ENCODE assay signal across 11 cellular contexts in the genomic region with DNA sequence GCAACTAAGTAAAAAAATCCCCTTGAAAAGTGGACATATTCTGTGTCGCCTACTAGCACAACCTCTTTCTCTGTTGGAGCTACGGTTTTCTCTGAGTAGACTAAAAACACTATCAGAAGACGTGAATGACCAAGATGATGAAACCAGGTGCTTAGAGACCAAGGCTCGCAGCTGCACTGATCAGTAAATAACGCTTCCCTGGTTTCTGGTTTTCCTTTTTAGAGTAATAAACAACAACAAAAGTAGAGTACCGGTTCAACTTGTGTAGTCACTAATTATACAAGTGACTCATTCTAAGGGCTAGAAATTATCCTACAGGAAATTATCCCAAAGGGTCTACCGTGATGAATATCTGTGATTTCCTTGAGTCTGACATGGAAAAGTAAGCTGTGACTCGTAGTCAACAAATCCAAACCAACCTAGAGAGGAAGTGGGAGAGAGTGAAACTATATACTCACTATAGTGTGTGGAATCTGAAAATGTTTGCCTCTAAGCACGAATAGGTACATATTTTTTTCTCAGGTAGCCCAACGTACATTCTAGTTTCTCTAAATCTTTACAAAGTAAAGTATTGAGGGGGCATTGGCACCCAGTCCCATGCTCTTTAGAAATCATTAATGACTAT. TPM values are rescaled to one million over a fixed set of nuclear protein-coding genes. Genes with fewer than 3 reads are reported as not detected.
A peak's percentile ranks its signal among the peaks of the same experiment; 100 is the strongest.
DNase-seq lines count a peak whose midpoint lies in the region; ATAC-seq, FAIRE-seq and TF ChIP-seq lines count a peak whose summit lies in the region.
"Had no signal": no experiment of that assay in that cellular context is flagged by ENCODE, and none has a peak within 500 bp of the region (broad histone marks: within the 10 kb centered on the region; RNA-seq: fewer than 3 reads in every experiment).

No MANE protein-coding gene starts in this region.

- TF ChIP-seq CTCF in Peyer's patch (IDR thresholded peaks at IDR 0.05) = no peak

- H3K9me3 Mint-ChIP-seq in activated naive CD8-positive, alpha-beta T cell treated with anti-CD3 and anti-CD28 coated beads for 36 hours = no peaks in the 10 kb centered on the region
- H3K9me3 Mint-ChIP-seq: activated CD8-positive, alpha-beta T cell treated with anti-CD3 and anti-CD28 coated beads for 36 hours; mesothelial cell of epicardium had no signal

- peaks cover 0 to 10% (median 0%) of the 10 kb centered on the region in 4 donors for H3K4me1 ChIP-seq in Peyer's patch

- peak; percentile 63 for TF ChIP-seq POLR2A in GM12892 (IDR thresholded peaks at IDR 0.05; ENCODE audit: low read depth, low read length)
- TF ChIP-seq POLR2A in Peyer's patch (IDR thresholded peaks at IDR 0.05) = no peak

- H3K4me3 ChIP-seq in Peyer's patch = no peak overlapping the region

- peak overlapping the region; percentile 66 for H3K27ac Mint-ChIP-seq in activated naive CD8-positive, alpha-beta T cell treated with anti-CD3 and anti-CD28 coated beads for 36 hours
- H3K27ac Mint-ChIP-seq: activated CD8-positive, alpha-beta T cell treated with anti-CD3 and anti-CD28 coated beads for 36 hours; mesothelial cell of epicardium had no signal

- peaks cover 4% of the 10 kb centered on the region for H3K27me3 Mint-ChIP-seq in activated naive CD8-positive, alpha-beta T cell treated with anti-CD3 and anti-CD28 coated beads for 36 hours

- no peak for DNase-seq in GM12892 (ENCODE audit: insufficient read length)
- DNase-seq in activated naive CD8-positive, alpha-beta T cell treated with anti-CD3 and anti-CD28 coated beads for 36 hours = no peak
- no peak for DNase-seq in germinal center (ENCODE audit: low spot score)
- DNase-seq in Peyer's patch = no peak
- DNase-seq in HTR-8/SVneo (ENCODE audit: insufficient read length, low spot score) = no peak
- no peak for DNase-seq in COR-L47 (lab: John Stamatoyannopoulos, UW)
- DNase-seq: activated CD8-positive, alpha-beta T cell treated with anti-CD3 and anti-CD28 coated beads for 36 hours; DND-41 had no signal

- no peaks in the 10 kb centered on the region for H3K36me3 ChIP-seq in Peyer's patch

- ATAC-seq in GM21423 (IDR thresholded peaks at IDR 0.05; ENCODE audit: unreplicated experiment) = peak; percentile 59
- peak; percentile 48 for ATAC-seq in HG03196 (IDR thresholded peaks at IDR 0.05; ENCODE audit: unreplicated experiment)
- ATAC-seq: activated CD8-positive, alpha-beta T cell treated with anti-CD3 and anti-CD28 coated beads for 36 hours had no signal

- no peaks in the 10 kb centered on the region for H3K27me3 ChIP-seq in Peyer's patch

- H3K9me3 ChIP-seq in Peyer's patch = no peaks in the 10 kb centered on the region

- no peak overlapping the region for H3K4me3 Mint-ChIP-seq in activated naive CD8-positive, alpha-beta T cell treated with anti-CD3 and anti-CD28 coated beads for 36 hours
- H3K4me3 Mint-ChIP-seq: activated CD8-positive, alpha-beta T cell treated with anti-CD3 and anti-CD28 coated beads for 36 hours; mesothelial cell of epicardium had no signal

- peak; percentile 82 for FAIRE-seq in GM12892 (lab: Jason Lieb, UNC)
- no peak for FAIRE-seq in HTR-8/SVneo (lab: Jason Lieb, UNC)

- peaks cover 41% of the 10 kb centered on the region for H3K4me1 Mint-ChIP-seq in activated naive CD8-positive, alpha-beta T cell treated with anti-CD3 and anti-CD28 coated beads for 36 hours

- peaks cover 6% of the 10 kb centered on the region for H3K36me3 Mint-ChIP-seq in activated naive CD8-positive, alpha-beta T cell treated with anti-CD3 and anti-CD28 coated beads for 36 hours
- H3K36me3 Mint-ChIP-seq: mesothelial cell of epicardium had no signal

- peak overlapping the region in 1 of 4 donors; percentile 60 for H3K27ac ChIP-seq in Peyer's patch

RNA-seq across cellular contexts. Expression of a gene that starts 17.8 kb away (rescaled TPM):
- polyA plus RNA-seq in GM12892 (2012; ENCODE audit: missing spikeins) = 158 TPM
- total RNA-seq in activated naive CD8-positive, alpha-beta T cell treated with anti-CD3 and anti-CD28 coated beads for 36 hours = 1 to 10 TPM; 5.5 to 5.8 TPM
- total RNA-seq in Peyer's patch = 10 to 100 TPM in 3 of 4 donors, 1 to 10 TPM in 1; 1.9 to 66.8 (median 12.3) TPM
